8 cellular contexts compared by ENCODE assay signal in the genomic region with DNA sequence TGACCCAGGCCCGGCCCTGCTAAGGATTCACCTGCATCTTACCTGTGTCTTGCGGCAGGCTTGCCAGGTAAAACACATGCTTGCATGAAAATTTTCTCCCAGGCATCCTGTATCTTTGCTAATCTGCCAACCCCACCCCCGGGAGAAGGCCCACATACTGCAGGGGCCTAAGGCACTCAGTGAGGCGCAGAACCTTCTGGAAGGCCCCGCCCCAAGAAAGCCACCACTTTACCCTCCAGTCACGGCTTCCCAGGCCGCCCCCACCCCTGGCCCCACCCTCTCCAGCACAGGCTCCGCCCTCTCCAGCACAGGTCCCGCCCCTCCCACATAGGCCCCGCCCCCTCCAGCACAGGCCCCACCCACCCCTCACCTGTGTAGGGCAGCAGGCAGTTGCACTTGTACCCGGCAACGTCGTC. TPM values are rescaled to one million over a fixed set of nuclear protein-coding genes. Genes with fewer than 3 reads are reported as not detected.
A peak's percentile ranks its signal among the peaks of the same experiment; 100 is the strongest.
DNase-seq lines count a peak whose midpoint lies in the region; ATAC-seq and TF ChIP-seq lines count a peak whose summit lies in the region.
"Had no signal": no experiment of that assay in that cellular context is flagged by ENCODE, and none has a peak within 500 bp of the region (broad histone marks: within the 10 kb centered on the region; RNA-seq: fewer than 3 reads in every experiment).

No MANE protein-coding gene starts in this region.

- no peaks in the 10 kb centered on the region for H3K4me1 ChIP-seq in HEK293 (ENCODE audit: control insufficient read depth, insufficient read depth, low read length)
- H3K4me1 ChIP-seq: SJSA1 had no signal

- CTCF ChIA-PET in HEK293 (lab: Yijun Ruan, JAX), result interaction anchor here (0.6 kb wide), 1 partner anchor 74 kb away, joined by 3 read pairs; no protein-coding TSS in a partner anchor

- in situ Hi-C loops in G401 (cut with HindIII; ENCODE audit: low sequenced_read_pairs), result no loop called here

- POLR2A ChIA-PET in HEK293 (lab: Yijun Ruan, JAX), result no interaction called here

- H3K9me3 ChIP-seq in HEK293 (ENCODE audit: control insufficient read depth, insufficient read depth, low read depth, low read length), result no peaks in the 10 kb centered on the region
- H3K9me3 ChIP-seq: SJSA1 had no signal

- TF ChIP-seq CTCF in HEK293 (tag by site-specific recombination; IDR thresholded peaks at IDR 0.05), result no peak

- peaks cover 0 to 73% of the 10 kb centered on the region in 2 experiments; a peak in 1 of 3 replicates for H3K36me3 ChIP-seq in HEK293 (ENCODE audit: control insufficient read depth in 2 of 2, insufficient read depth in 1 of 2, low read length in 2 of 2)

- no peak overlapping the region for H3K27ac ChIP-seq in HEK293 (ENCODE audit: extremely low read depth, low read depth, low read length)
- H3K27ac ChIP-seq: SJSA1 had no signal

- H3K4me3 ChIP-seq in HEK293 (ENCODE audit: low read depth, low read length), result no peak overlapping the region
- H3K4me3 ChIP-seq: SJSA1 had no signal

- DNase-seq in activated T-cell treated with anti-CD3 and anti-CD28 coated beads for 24 hours (ENCODE audit: low read depth) (peak; percentile 28), iPS-NIHi11 (ENCODE audit: low spot score) (peak; percentile 96), G401 (ENCODE audit: low spot score) (no peak), mucosa of gallbladder (ENCODE audit: low spot score) (no peak), inferior parietal cortex (ENCODE audit: extremely low spot score) (no peak)
- peak; percentile 45 for DNase-seq in stimulated activated naive CD8-positive, alpha-beta T cell treated with anti-CD3 and anti-CD28 coated beads, Interleukin-15, Interleukin-2, amounts not matched to agents 100 U/mL and 50 U/mL, for 24 hours

- no peak for ATAC-seq in stimulated activated naive CD8-positive, alpha-beta T cell treated with anti-CD3 and anti-CD28 coated beads, Interleukin-15, Interleukin-2, amounts not matched to agents 100 U/mL and 50 U/mL, for 24 hours

TF ChIP-seq in HEK293, 187 proteins besides CTCF, POLR2A, EP300 and RAD21:
- TF ChIP-seq SP2 (tag by site-specific recombination; IDR thresholded peaks at IDR 0.05) (0 out of 2 replicates have a peak, but pooled peaks have one; percentile 4), ZNF837 (tag by site-specific recombination; IDR thresholded peaks at IDR 0.05) (no peak), ZSCAN16 (tag by site-specific recombination; IDR thresholded peaks at IDR 0.05) (no peak)
TF ChIP-seq in HEK293: peak in this region for 1.

RNA-seq across cellular contexts. Expression of gene SEC16A, which starts 29.8 kb away (rescaled TPM):
- total RNA-seq in G401 (2014; rRNA removed; shearing (Covaris generic)), result 4.1 and 7.2 TPM in 2 replicates
- 78.4 TPM for total RNA-seq in mucosa of gallbladder

RNA-seq across cellular contexts. Expression of gene NOTCH1, which starts 33.2 kb away (rescaled TPM):
- 10.9 and 13.8 TPM in 2 replicates for total RNA-seq in G401 (2014; rRNA removed; shearing (Covaris generic))
- total RNA-seq in mucosa of gallbladder, result 51.6 TPM

Comparison
In these comparisons a context has a peak if more than half of its experiments do, and no peak if none do; other contexts are left out.
1. DNase-seq: peak in activated T-cell treated with anti-CD3 and anti-CD28 coated beads for 24 hours (single experiment), iPS-NIHi11 (single experiment) and stimulated activated naive CD8-positive, alpha-beta T cell treated with anti-CD3 and anti-CD28 coated beads, Interleukin-15, Interleukin-2, amounts not matched to agents 100 U/mL and 50 U/mL, for 24 hours (single experiment); none in G401 (single experiment), mucosa of gallbladder (single experiment) and inferior parietal cortex (single experiment).